ENCODE assay signal across 8 cellular contexts in the genomic region with DNA sequence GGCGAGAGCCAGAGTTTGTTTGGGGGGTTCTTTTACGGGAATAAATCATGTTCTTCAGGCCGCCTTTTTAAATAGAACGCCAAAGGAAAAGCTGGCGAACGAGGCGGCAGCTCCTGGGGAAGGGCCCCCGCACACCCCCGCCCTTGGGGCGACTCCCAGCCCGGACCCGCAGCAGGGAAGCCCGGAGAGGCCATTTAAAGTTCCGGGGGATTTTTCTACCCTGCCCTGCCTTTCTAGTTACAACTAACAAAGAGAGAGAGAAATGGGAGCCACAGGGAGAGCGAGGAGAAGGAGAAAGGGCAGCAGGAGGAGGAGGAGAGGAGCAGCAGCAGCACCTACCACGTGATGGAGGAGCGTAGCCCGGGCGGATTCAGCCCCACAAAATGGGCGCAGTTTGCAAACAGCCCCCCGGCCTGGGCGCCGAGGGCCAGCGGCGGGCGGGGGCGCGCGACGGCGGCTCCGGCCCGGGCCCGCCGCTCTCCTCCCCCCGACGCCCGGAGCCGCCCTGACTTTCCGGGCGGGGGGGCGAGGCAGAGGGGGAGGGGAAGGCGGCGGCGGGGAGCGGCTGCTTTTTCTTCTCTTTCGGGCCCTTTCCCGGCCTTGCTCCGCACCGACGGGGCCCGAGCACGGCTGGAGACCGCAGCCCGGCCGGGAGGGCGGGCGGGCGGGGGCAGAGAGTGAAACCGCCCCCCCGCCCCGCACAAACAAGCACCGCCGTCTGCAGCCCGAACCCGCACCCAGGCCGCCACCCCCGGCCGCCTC. TPM values are rescaled to one million over a fixed set of nuclear protein-coding genes. Genes with fewer than 3 reads are reported as not detected.
DNase-seq lines count a peak whose midpoint lies in the region; ATAC-seq and TF ChIP-seq lines count a peak whose summit lies in the region.

No MANE protein-coding gene starts in this region.

- intact Hi-C loops in colonic mucosa (cut with DNase I) = no loop called here
- intact Hi-C loops in left lung (cut with DNase I) = no loop called here

- DNase-seq in AG09309 (ENCODE audit: low read depth) (peak; percentile 23), NCI-H446 treated with DMSO at 0.1 percent for 48 hours (lab: John Stamatoyannopoulos, UW) (peak; percentile 61), colonic mucosa (peak; percentile 75), left lung (peak; percentile 84 to 85)
- peak; percentile 47 for DNase-seq in activated CD4-positive, alpha-beta T cell treated with anti-CD3 and anti-CD28 coated beads for 1 hour
- DNase-seq in stimulated activated CD4-positive, alpha-beta T cell treated with anti-CD3 and anti-CD28 coated beads, Interleukin-2, amount 100 ng/mL, for 4 hours (ENCODE audit: low read depth) = peak; percentile 31

- TF ChIP-seq CTCF in AG09309 (IDR thresholded peaks at IDR 0.05; ENCODE audit: control insufficient read depth, insufficient read depth, low read depth, low read length, missing control alignments) (no peak), colonic mucosa (IDR thresholded peaks at IDR 0.05) (no peak), left lung (IDR thresholded peaks at IDR 0.05) (no peak)

- H3K27ac ChIP-seq in colonic mucosa (peak overlapping the region; percentile 100), left lung (peak overlapping the region; percentile 100)

- H3K4me3 ChIP-seq in AG09309 (ENCODE audit: control insufficient read depth, low read depth, low read length) = peak overlapping the region; percentile 90
- peak overlapping the region; percentile 53 for H3K4me3 ChIP-seq in colonic mucosa
- H3K4me3 ChIP-seq in left lung = peak overlapping the region; percentile 87 to 95

- peak overlapping the region; percentile 98 to 99 for H3K9ac ChIP-seq in colonic mucosa (ENCODE audit: low read depth in 2 of 2, low read length in 2 of 2)

- H3K9me3 ChIP-seq in colonic mucosa (no peaks in the 10 kb centered on the region), left lung (no peaks in the 10 kb centered on the region)

- ATAC-seq in GM18909 (IDR thresholded peaks at IDR 0.05; ENCODE audit: poor library complexity, unreplicated experiment) (peak; percentile 32), HG03139 (IDR thresholded peaks at IDR 0.05; ENCODE audit: unreplicated experiment) (peak; percentile 22), left lung (peak; percentile 57)

- H3K27me3 ChIP-seq in colonic mucosa (no peaks in the 10 kb centered on the region), left lung (no peaks in the 10 kb centered on the region)

- H3K36me3 ChIP-seq in colonic mucosa (no peaks in the 10 kb centered on the region), left lung (no peaks in the 10 kb centered on the region)

- H3K4me1 ChIP-seq in colonic mucosa = peaks cover 27% of the 10 kb centered on the region
- peaks cover 37 to 55% of the 10 kb centered on the region in 2 donors for H3K4me1 ChIP-seq in left lung

RNA-seq across cellular contexts. Expression of a gene that starts 0.6 kb away (rescaled TPM):
- total RNA-seq in colonic mucosa (10 to 100 TPM; 60.0 to 72.3 TPM), left lung (10 to 100 TPM; 65.9 to 67.8 TPM)

Comparison
In these comparisons a context has a peak if more than half of its experiments do, and no peak if none do; other contexts are left out.
1. Peak in every context shown above with its lines: DNase-seq, ATAC-seq, H3K4me3 ChIP-seq and H3K27ac ChIP-seq.
2. DNase-seq: peak in every context shown above with its lines; median percentile 84 in left lung; 75 in colonic mucosa; 61 in NCI-H446 treated with DMSO at 0.1 percent for 48 hours; 47 in activated CD4-positive, alpha-beta T cell treated with anti-CD3 and anti-CD28 coated beads for 1 hour; 31 in stimulated activated CD4-positive, alpha-beta T cell treated with anti-CD3 and anti-CD28 coated beads, Interleukin-2, amount 100 ng/mL, for 4 hours; 23 in AG09309.